ENCODE assay signal across 8 cellular contexts in the genomic region with DNA sequence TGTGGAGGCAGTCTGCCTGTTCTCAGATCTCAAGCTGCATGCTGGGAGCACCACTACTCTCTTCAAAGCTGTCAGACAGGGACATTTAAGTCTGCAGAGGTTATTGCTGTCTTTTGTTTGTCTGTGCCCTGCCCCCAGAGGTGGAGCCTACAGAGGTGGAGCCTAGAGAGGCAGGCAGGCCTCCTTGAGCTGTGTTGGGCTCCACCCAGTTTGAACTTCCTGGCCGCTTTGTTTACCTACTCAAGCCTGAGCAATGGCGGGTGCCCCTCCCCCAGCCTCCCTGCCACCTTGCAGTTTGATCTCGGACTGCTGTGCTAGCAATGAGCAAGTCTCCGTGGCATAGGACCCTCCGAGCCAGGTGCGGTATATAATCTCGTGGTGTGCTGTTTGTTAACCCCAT.
A peak's percentile ranks its signal among the peaks of the same experiment; 100 is the strongest.
DNase-seq lines count a peak whose midpoint lies in the region; ATAC-seq and TF ChIP-seq lines count a peak whose summit lies in the region.
"Not testable (repeated sequence)": the region's sequence is repeated elsewhere in the genome, so short reads cannot be mapped to it uniquely, and the experiment has no call there.

No MANE protein-coding gene starts in this region.

- not testable (repeated sequence) for H3K4me1 Mint-ChIP-seq in Caco-2 (ENCODE audit: low read depth, unreplicated experiment)
- H3K4me1 Mint-ChIP-seq in activated CD4-positive, alpha-beta T cell treated with anti-CD3 and anti-CD28 coated beads, Interleukin-2, amount 10 ng/mL, durations not matched to agents 7 days and 5 days, result peaks cover 35% of the 10 kb centered on the region
- peaks cover 18 to 47% of the 10 kb centered on the region in 2 donors for H3K4me1 Mint-ChIP-seq in effector memory CD8-positive, alpha-beta T cell (ENCODE audit: low read depth in 2 of 2)
- H3K4me1 Mint-ChIP-seq in stimulated activated effector memory CD8-positive, alpha-beta T cell treated with anti-CD3 and anti-CD28 coated beads, Interleukin-12 subunit alpha, Interleukin-12 subunit beta, amount 100 ng/mL, for 72 hours, result peaks cover 19% of the 10 kb centered on the region

- not testable (repeated sequence) for H3K79me2 ChIP-seq in HCT116 (ENCODE audit: insufficient read depth, low read length)

- H4K20me1 ChIP-seq in HCT116 (ENCODE audit: insufficient read depth), result not testable (repeated sequence)

- CTCF ChIA-PET in Caco-2 (lab: Charles Lee); HCT116 (lab: Charles Lee): not testable (repeated sequence)
- CTCF ChIA-PET in activated CD4-positive, alpha-beta T cell treated with anti-CD3 and anti-CD28 coated beads, Interleukin-2, amount 10 ng/mL, durations not matched to agents 7 days and 5 days (lab: Charles Lee), result interaction anchor here (0.8 kb wide), 1 partner anchor 21 kb away, joined by 3 read pairs; no protein-coding TSS in a partner anchor

- H3K9ac ChIP-seq in HCT116 (ENCODE audit: low read length), result not testable (repeated sequence)

- not testable (repeated sequence) for TF ChIP-seq POLR2A in HCT116 (IDR thresholded peaks at IDR 0.05; ENCODE audit: borderline replicate concordance, extremely low read depth, insufficient read depth, insufficient read length)

- not testable (repeated sequence) for H3K4me3 ChIP-seq in Caco-2 (ENCODE audit: low read depth, low read length); HCT116 (replicated peaks in 1 of 2; ENCODE audit: low read depth in 1 of 2, low read length in 2 of 2)

- not testable (repeated sequence) for H2AFZ ChIP-seq in HCT116 (ENCODE audit: low read depth, low read length, poor library complexity, severe bottlenecking)

- not testable (repeated sequence) for BruUV-seq in Caco-2 (replicated peaks; lab: Mats Ljungman, UMichigan); HCT116 (replicated peaks; lab: Mats Ljungman, UMichigan)

- not testable (repeated sequence) for H3K9me3 ChIP-seq in Caco-2; HCT116 (ENCODE audit: control insufficient read depth in 1 of 2, insufficient read depth in 1 of 2, low read depth in 1 of 2, low read length in 2 of 2)

- not testable (repeated sequence) for H3K4me1 ChIP-seq in Caco-2; HCT116 (ENCODE audit: control insufficient read depth in 1 of 2, insufficient read depth in 2 of 2, low read length in 2 of 2)

- intact Hi-C loops in Caco-2 (cut with micrococcal nuclease; ENCODE audit: unreplicated experiment); HCT116 (cut with micrococcal nuclease): not testable (repeated sequence)

- peak; percentile 65 for ATAC-seq in HCT116
- peak; percentile 27 for ATAC-seq in effector memory CD8-positive, alpha-beta T cell (replicated peaks)
- ATAC-seq in stimulated activated effector memory CD8-positive, alpha-beta T cell treated with anti-CD3 and anti-CD28 coated beads, Interleukin-12 subunit alpha, Interleukin-12 subunit beta, amount 100 ng/mL, for 72 hours, result not testable (repeated sequence)

- DNase-seq in Caco-2, result peak in 1 of 2 experiments; percentile 60
- not testable (repeated sequence) for DNase-seq in HCT116 (ENCODE audit: low read depth, low spot score); effector memory CD8-positive, alpha-beta T cell; stimulated activated effector memory CD8-positive, alpha-beta T cell treated with anti-CD3 and anti-CD28 coated beads, Interleukin-12 subunit alpha, Interleukin-12 subunit beta, amount 100 ng/mL, for 72 hours (ENCODE audit: low spot score in 2 of 2)
- peak; percentile 22 for DNase-seq in NCI-H2029 (lab: John Stamatoyannopoulos, UW)
- peak; percentile 71 for DNase-seq in RPMI8226
- DNase-seq in activated CD4-positive, alpha-beta T cell treated with anti-CD3 and anti-CD28 coated beads, Interleukin-2, amount 10 ng/mL, durations not matched to agents 7 days and 5 days, result peak; percentile 41
- DNase-seq in activated effector memory CD4-positive, alpha-beta T cell treated with anti-CD3 and anti-CD28 coated beads, Interleukin-2, amount 50 U/mL, for 16 hours, result peak; percentile 68

- not testable (repeated sequence) for TF ChIP-seq RAD21 in HCT116 (IDR thresholded peaks at IDR 0.05; ENCODE audit: low read depth)

- H3K27me3 Mint-ChIP-seq in Caco-2 (ENCODE audit: insufficient read depth, unreplicated experiment); activated CD4-positive, alpha-beta T cell treated with anti-CD3 and anti-CD28 coated beads, Interleukin-2, amount 10 ng/mL, durations not matched to agents 7 days and 5 days; effector memory CD8-positive, alpha-beta T cell: not testable (repeated sequence)

- H3K27ac ChIP-seq in HCT116 (ENCODE audit: low read depth, low read length), result not testable (repeated sequence)

- H3K9me2 ChIP-seq in HCT116 (ENCODE audit: insufficient read depth), result not testable (repeated sequence)

- RAD21 ChIA-PET in HCT116 (lab: Charles Lee; ENCODE audit: low non-redundant PET in 1 of 2, low total read pairs in 2 of 2, uncharacterized antibody in 2 of 2, unreplicated experiment in 2 of 2), result not testable (repeated sequence)

- POLR2A ChIA-PET in Caco-2 (lab: Charles Lee); HCT116 (lab: Charles Lee); activated CD4-positive, alpha-beta T cell treated with anti-CD3 and anti-CD28 coated beads, Interleukin-2, amount 10 ng/mL, durations not matched to agents 7 days and 5 days (lab: Charles Lee): not testable (repeated sequence)

- not testable (repeated sequence) for H3K36me3 Mint-ChIP-seq in Caco-2 (ENCODE audit: insufficient read depth, unreplicated experiment); effector memory CD8-positive, alpha-beta T cell (ENCODE audit: insufficient read depth); stimulated activated effector memory CD8-positive, alpha-beta T cell treated with anti-CD3 and anti-CD28 coated beads, Interleukin-12 subunit alpha, Interleukin-12 subunit beta, amount 100 ng/mL, for 72 hours
- peaks cover 36% of the 10 kb centered on the region for H3K36me3 Mint-ChIP-seq in activated CD4-positive, alpha-beta T cell treated with anti-CD3 and anti-CD28 coated beads, Interleukin-2, amount 10 ng/mL, durations not matched to agents 7 days and 5 days (ENCODE audit: low read depth)

- H3K27ac Mint-ChIP-seq in Caco-2 (ENCODE audit: unreplicated experiment); effector memory CD8-positive, alpha-beta T cell: not testable (repeated sequence)
- peak overlapping the region; percentile 41 for H3K27ac Mint-ChIP-seq in activated CD4-positive, alpha-beta T cell treated with anti-CD3 and anti-CD28 coated beads, Interleukin-2, amount 10 ng/mL, durations not matched to agents 7 days and 5 days
- H3K27ac Mint-ChIP-seq in stimulated activated effector memory CD8-positive, alpha-beta T cell treated with anti-CD3 and anti-CD28 coated beads, Interleukin-12 subunit alpha, Interleukin-12 subunit beta, amount 100 ng/mL, for 72 hours, result peak overlapping the region; percentile 12

- H3K9me3 Mint-ChIP-seq in Caco-2 (ENCODE audit: unreplicated experiment); effector memory CD8-positive, alpha-beta T cell; stimulated activated effector memory CD8-positive, alpha-beta T cell treated with anti-CD3 and anti-CD28 coated beads, Interleukin-12 subunit alpha, Interleukin-12 subunit beta, amount 100 ng/mL, for 72 hours: not testable (repeated sequence)
- peaks cover 29% of the 10 kb centered on the region for H3K9me3 Mint-ChIP-seq in activated CD4-positive, alpha-beta T cell treated with anti-CD3 and anti-CD28 coated beads, Interleukin-2, amount 10 ng/mL, durations not matched to agents 7 days and 5 days

- H3K4me3 Mint-ChIP-seq in Caco-2 (ENCODE audit: unreplicated experiment), result peak overlapping the region; percentile 22
- not testable (repeated sequence) for H3K4me3 Mint-ChIP-seq in activated CD4-positive, alpha-beta T cell treated with anti-CD3 and anti-CD28 coated beads, Interleukin-2, amount 10 ng/mL, durations not matched to agents 7 days and 5 days; effector memory CD8-positive, alpha-beta T cell; stimulated activated effector memory CD8-positive, alpha-beta T cell treated with anti-CD3 and anti-CD28 coated beads, Interleukin-12 subunit alpha, Interleukin-12 subunit beta, amount 100 ng/mL, for 72 hours

- not testable (repeated sequence) for H3K27me3 ChIP-seq in Caco-2 (replicated peaks; ENCODE audit: control insufficient read depth, insufficient read depth, low read length); HCT116 (ENCODE audit: insufficient read depth, low read length)

- TF ChIP-seq CTCF in Caco-2 (IDR thresholded peaks at IDR 0.05; ENCODE audit: insufficient read depth in 1 of 2, low read depth in 1 of 2, low read length in 1 of 2, severe bottlenecking in 1 of 2, unreplicated experiment in 1 of 2); HCT116 (IDR thresholded peaks at IDR 0.05 in 2 of 3, conservative IDR thresholded peaks at IDR 0.05 in 1 of 3; ENCODE audit: borderline replicate concordance in 1 of 3, insufficient read depth in 1 of 3, low read depth in 2 of 3, low read length in 2 of 3): not testable (repeated sequence)

- not testable (repeated sequence) for H3K36me3 ChIP-seq in Caco-2 (ENCODE audit: control insufficient read depth, insufficient read depth, low read length); HCT116 (ENCODE audit: control insufficient read depth in 1 of 2, insufficient read depth in 2 of 2, low read length in 2 of 2)

- not testable (repeated sequence) for H3K4me2 ChIP-seq in HCT116 (ENCODE audit: low read length)
